In the genomic region with DNA sequence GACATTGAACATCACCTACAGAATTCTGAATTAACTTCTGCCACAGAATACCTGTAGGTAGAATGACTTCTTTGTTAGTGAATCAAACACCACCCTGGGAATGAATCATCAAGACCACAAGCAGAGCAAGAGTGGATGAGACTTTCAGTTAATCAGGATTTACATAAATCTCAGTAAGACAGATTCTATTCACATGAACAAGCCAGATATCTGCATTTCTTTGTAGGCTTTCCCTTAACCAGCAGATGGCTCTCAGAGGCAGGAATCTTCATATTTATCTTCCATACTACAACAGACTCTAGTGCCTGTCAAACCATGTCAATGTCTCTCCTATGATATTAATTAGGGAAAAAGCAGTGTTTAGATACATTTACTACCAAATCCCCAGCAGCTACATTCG, we compare ENCODE assay signal across 8 cellular contexts.
A peak's percentile ranks its signal among the peaks of the same experiment; 100 is the strongest.
DNase-seq lines count a peak whose midpoint lies in the region; ATAC-seq, FAIRE-seq and TF ChIP-seq lines count a peak whose summit lies in the region.

No MANE protein-coding gene starts in this region.

- no peak for FAIRE-seq in D721Med (lab: Jason Lieb, UNC)

- WGBS in mesenchymal stem cell: no CpG with 5 or more reads among the region's 1 CpG
- WGBS in psoas muscle, 3 donors: 53 to 68% (median 56%) methylated on average over 1 of the region's 1 CpG

- intact Hi-C loops in psoas muscle (cut with DNase I): no loop called here

- no peak overlapping the region for H3K4ac ChIP-seq in mesenchymal stem cell (ENCODE audit: low read depth in 1 of 2, low read length in 2 of 2)

- peaks cover 4% of the 10 kb centered on the region in 2 experiments for H3K36me3 ChIP-seq in mesenchymal stem cell (ENCODE audit: control insufficient read depth in 1 of 2, insufficient read depth in 2 of 2, low read depth in 1 of 2, low read length in 2 of 2)
- no peaks in the 10 kb centered on the region for H3K36me3 ChIP-seq in psoas muscle (ENCODE audit: insufficient read depth in 1 of 2, low read depth in 1 of 2)

- H4K8ac ChIP-seq in mesenchymal stem cell (ENCODE audit: low read length): no peak overlapping the region

- H3K27ac ChIP-seq in VCaP: no peak overlapping the region
- H3K27ac ChIP-seq in mesenchymal stem cell (ENCODE audit: low read length, poor library complexity, severe bottlenecking): no peak overlapping the region
- H3K27ac ChIP-seq in psoas muscle: no peak overlapping the region

- H3K4me2 ChIP-seq in mesenchymal stem cell (ENCODE audit: low read length, poor library complexity, severe bottlenecking): no peak overlapping the region

- H3K9me3 ChIP-seq in mesenchymal stem cell (ENCODE audit: control insufficient read depth, low read length) (no peaks in the 10 kb centered on the region), psoas muscle (no peaks in the 10 kb centered on the region)

- H2BK15ac ChIP-seq in mesenchymal stem cell (ENCODE audit: low read depth, poor library complexity, severe bottlenecking): no peak overlapping the region

- H3K23ac ChIP-seq in mesenchymal stem cell (ENCODE audit: low read length in 2 of 2): no peak overlapping the region

- no peak overlapping the region for H3K14ac ChIP-seq in mesenchymal stem cell (ENCODE audit: low read length in 2 of 2)

- no peak for DNase-seq in D721Med (ENCODE audit: insufficient read length, low spot score)
- DNase-seq in mesenchymal stem cell: peak; percentile 45
- no peak for DNase-seq in NCI-H446 treated with DMSO at 0.1 percent for 48 hours (lab: John Stamatoyannopoulos, UW)
- no peak for DNase-seq in NCI-H2196 treated with DMSO at 0.1 percent for 48 hours (lab: John Stamatoyannopoulos, UW; ENCODE audit: unreplicated experiment)
- DNase-seq in psoas muscle: no peak

- TF ChIP-seq CTCF in D721Med (IDR thresholded peaks at IDR 0.05; ENCODE audit: insufficient read depth, missing control alignments) (peak; percentile 54), VCaP (conservative IDR thresholded peaks at IDR 0.05) (peak; percentile 49), psoas muscle (IDR thresholded peaks at IDR 0.05) (no peak)

- no peak overlapping the region for H2AK5ac ChIP-seq in mesenchymal stem cell (ENCODE audit: low read length, severe bottlenecking)

- no peaks in the 10 kb centered on the region for H3K27me3 ChIP-seq in mesenchymal stem cell (ENCODE audit: control insufficient read depth in 1 of 2, insufficient read depth in 1 of 2, low read length in 2 of 2)
- no peaks in the 10 kb centered on the region for H3K27me3 ChIP-seq in psoas muscle (ENCODE audit: insufficient read depth in 3 of 3, low read length in 2 of 3)

- no peak overlapping the region for H2BK12ac ChIP-seq in mesenchymal stem cell (ENCODE audit: low read length in 2 of 2)

- no peak overlapping the region for H2BK5ac ChIP-seq in mesenchymal stem cell (ENCODE audit: low read depth, low read length, poor library complexity, severe bottlenecking)

- H3K79me1 ChIP-seq in mesenchymal stem cell (replicated peaks; ENCODE audit: low read length, poor library complexity, severe bottlenecking): peaks cover 8% of the 10 kb centered on the region

- peak; percentile 93 for ATAC-seq in GM19025 (IDR thresholded peaks at IDR 0.05; ENCODE audit: low read depth, unreplicated experiment)
- ATAC-seq in HG03196 (IDR thresholded peaks at IDR 0.05; ENCODE audit: unreplicated experiment): peak; percentile 86
- ATAC-seq in psoas muscle: no peak

- H4K91ac ChIP-seq in mesenchymal stem cell (ENCODE audit: low read length): no peak overlapping the region

- H3K4me3 ChIP-seq in mesenchymal stem cell (ENCODE audit: insufficient read depth in 1 of 2, low read depth in 1 of 2, low read length in 2 of 2) (no peak overlapping the region), psoas muscle (no peak overlapping the region)

- no peak overlapping the region for H2BK120ac ChIP-seq in mesenchymal stem cell (ENCODE audit: low read depth, low read length)

- H3K4me1 ChIP-seq in mesenchymal stem cell (ENCODE audit: control insufficient read depth, insufficient read depth, low read depth, low read length): peaks cover 2% of the 10 kb centered on the region
- H3K4me1 ChIP-seq in psoas muscle: no peaks in the 10 kb centered on the region

- H3K9ac ChIP-seq in mesenchymal stem cell (ENCODE audit: low read length): no peak overlapping the region

- H3K18ac ChIP-seq in mesenchymal stem cell (ENCODE audit: low read depth in 1 of 2, low read length in 2 of 2): no peak overlapping the region

- no peak overlapping the region for H2AFZ ChIP-seq in mesenchymal stem cell (ENCODE audit: low read depth, low read length)

Comparison
In these comparisons a context has a peak if more than half of its experiments do, and no peak if none do; other contexts are left out.
1. ATAC-seq: peak in GM19025 (single experiment) and HG03196 (single experiment); none in psoas muscle (0 of 4).